Comparison of ENCODE assay signal across 34 cellular contexts in genomic region chr11:11348303-11348702, GRCh38.
"Had no signal": no experiment of that assay in that cellular context is flagged by ENCODE, and none has a peak within 500 bp of the region (broad histone marks: within the 10 kb centered on the region; RNA-seq: fewer than 3 reads in every experiment).

No MANE protein-coding gene starts in this region.

- H3K27me3 ChIP-seq: adrenal gland, body of pancreas, breast epithelium, colonic mucosa, esophagus muscularis mucosa, foreskin keratinocyte, gastrocnemius medialis had no signal

- H3K36me3 Mint-ChIP-seq: activated CD4-positive, alpha-beta memory T cell treated with anti-CD3 and anti-CD28 coated beads for 36 hours; activated CD8-positive, alpha-beta memory T cell treated with anti-CD3 and anti-CD28 coated beads, Interleukin-2, amount 10 ng/mL, durations not matched to agents 7 days and 5 days; activated naive CD4-positive, alpha-beta T cell treated with anti-CD3 and anti-CD28 coated beads, Interleukin-2, amount 50 U/mL, for 24 hours; activated naive CD8-positive, alpha-beta T cell treated with anti-CD3 and anti-CD28 coated beads for 36 hours had no signal

- H3K4me1 Mint-ChIP-seq: activated CD4-positive, alpha-beta T cell treated with anti-CD3 and anti-CD28 coated beads for 36 hours; activated naive CD4-positive, alpha-beta T cell treated with anti-CD3 and anti-CD28 coated beads, Interleukin-2, amount 50 U/mL, for 24 hours; activated naive CD8-positive, alpha-beta T cell treated with anti-CD3 and anti-CD28 coated beads for 36 hours had no signal

- H3K4me1 ChIP-seq: adrenal gland, body of pancreas, breast epithelium, colonic mucosa had no signal

- H3K4me3 ChIP-seq: adrenal gland, body of pancreas, breast epithelium, cardiac muscle cell, colonic mucosa, esophagus muscularis mucosa, gastrocnemius medialis had no signal

- H3K27ac Mint-ChIP-seq: activated CD4-positive, alpha-beta memory T cell treated with anti-CD3 and anti-CD28 coated beads for 36 hours; activated CD4-positive, alpha-beta T cell treated with anti-CD3 and anti-CD28 coated beads for 36 hours; activated CD4-positive, alpha-beta T cell treated with anti-CD3 and anti-CD28 coated beads, Interleukin-2, amount 10 ng/mL, durations not matched to agents 24 days and 14 days; activated CD8-positive, alpha-beta memory T cell treated with anti-CD3 and anti-CD28 coated beads, Interleukin-2, amount 10 ng/mL, durations not matched to agents 7 days and 5 days; activated CD8-positive, alpha-beta T cell treated with anti-CD3 and anti-CD28 coated beads, Interleukin-2, amount 10 ng/mL, durations not matched to agents 7 days and 5 days; activated naive CD4-positive, alpha-beta T cell treated with anti-CD3 and anti-CD28 coated beads for 36 hours; activated naive CD4-positive, alpha-beta T cell treated with anti-CD3 and anti-CD28 coated beads, Interleukin-2, amount 50 U/mL, for 24 hours; activated naive CD8-positive, alpha-beta T cell treated with anti-CD3 and anti-CD28 coated beads for 36 hours; activated naive CD8-positive, alpha-beta T cell treated with anti-CD3 and anti-CD28 coated beads, Interleukin-2, amount 50 U/mL, for 24 hours; activated T-helper 1 cell treated with anti-CD3 and anti-CD28 coated beads, Interleukin-12 subunit alpha, Interleukin-12 subunit beta, Interleukin-2, Interleukin-4 antibody, amounts not matched to agents 30 ng/mL and 10 ng/mL and 1 ng/mL, durations not matched to agents 14 hours and 24 hours and 36 hours; activated T-helper 2 cell treated with anti-CD3 and anti-CD28 coated beads, Interferon-gamma antibody, Interleukin-2, Interleukin-4, amounts not matched to agents 10 μg/mL and 5 μg/mL and 100 μg/mL, durations not matched to agents 14 hours and 24 hours and 36 hours; endodermal cell; T-helper 17 cell; T-helper 2 cell treated with Interferon-gamma antibody and Interleukin-4, amounts not matched to agents 5 μg/mL and 100 μg/mL, for 36 hours had no signal

- H3K9me3 ChIP-seq: adrenal gland, body of pancreas, breast epithelium, colonic mucosa, esophagus muscularis mucosa, gastrocnemius medialis had no signal

- H3K4me3 Mint-ChIP-seq: activated CD4-positive, alpha-beta memory T cell treated with anti-CD3 and anti-CD28 coated beads for 36 hours; activated CD4-positive, alpha-beta T cell treated with anti-CD3 and anti-CD28 coated beads for 36 hours; activated CD4-positive, alpha-beta T cell treated with anti-CD3 and anti-CD28 coated beads, Interleukin-2, amount 10 ng/mL, durations not matched to agents 24 days and 14 days; activated CD8-positive, alpha-beta memory T cell treated with anti-CD3 and anti-CD28 coated beads, Interleukin-2, amount 10 ng/mL, durations not matched to agents 7 days and 5 days; activated CD8-positive, alpha-beta T cell treated with anti-CD3 and anti-CD28 coated beads, Interleukin-2, amount 10 ng/mL, durations not matched to agents 7 days and 5 days; activated naive CD4-positive, alpha-beta T cell treated with anti-CD3 and anti-CD28 coated beads for 36 hours; activated naive CD4-positive, alpha-beta T cell treated with anti-CD3 and anti-CD28 coated beads, Interleukin-2, amount 50 U/mL, for 24 hours; activated naive CD8-positive, alpha-beta T cell treated with anti-CD3 and anti-CD28 coated beads for 36 hours; activated naive CD8-positive, alpha-beta T cell treated with anti-CD3 and anti-CD28 coated beads, Interleukin-2, amount 50 U/mL, for 24 hours; activated T-helper 1 cell treated with anti-CD3 and anti-CD28 coated beads, Interleukin-12 subunit alpha, Interleukin-12 subunit beta, Interleukin-2, Interleukin-4 antibody, amounts not matched to agents 30 ng/mL and 10 ng/mL and 1 ng/mL, durations not matched to agents 14 hours and 24 hours and 36 hours; endodermal cell; T-helper 17 cell; T-helper 2 cell treated with Interferon-gamma antibody and Interleukin-4, amounts not matched to agents 5 μg/mL and 100 μg/mL, for 36 hours had no signal

- H3K9me3 Mint-ChIP-seq: activated CD4-positive, alpha-beta memory T cell treated with anti-CD3 and anti-CD28 coated beads for 36 hours; activated CD4-positive, alpha-beta T cell treated with anti-CD3 and anti-CD28 coated beads, Interleukin-2, amount 10 ng/mL, durations not matched to agents 24 days and 14 days; activated naive CD4-positive, alpha-beta T cell treated with anti-CD3 and anti-CD28 coated beads for 36 hours; activated naive CD4-positive, alpha-beta T cell treated with anti-CD3 and anti-CD28 coated beads, Interleukin-2, amount 50 U/mL, for 24 hours; activated naive CD8-positive, alpha-beta T cell treated with anti-CD3 and anti-CD28 coated beads for 36 hours; activated naive CD8-positive, alpha-beta T cell treated with anti-CD3 and anti-CD28 coated beads, Interleukin-2, amount 50 U/mL, for 24 hours; activated T-helper 1 cell treated with anti-CD3 and anti-CD28 coated beads, Interleukin-12 subunit alpha, Interleukin-12 subunit beta, Interleukin-2, Interleukin-4 antibody, amounts not matched to agents 30 ng/mL and 10 ng/mL and 1 ng/mL, durations not matched to agents 14 hours and 24 hours and 36 hours; activated T-helper 2 cell treated with anti-CD3 and anti-CD28 coated beads, Interferon-gamma antibody, Interleukin-2, Interleukin-4, amounts not matched to agents 10 μg/mL and 5 μg/mL and 100 μg/mL, durations not matched to agents 14 hours and 24 hours and 36 hours; endodermal cell; T-helper 2 cell treated with Interferon-gamma antibody and Interleukin-4, amounts not matched to agents 5 μg/mL and 100 μg/mL, for 36 hours had no signal

- H3K27me3 Mint-ChIP-seq: activated CD4-positive, alpha-beta T cell treated with anti-CD3 and anti-CD28 coated beads, Interleukin-2, amount 10 ng/mL, durations not matched to agents 24 days and 14 days; activated CD8-positive, alpha-beta memory T cell treated with anti-CD3 and anti-CD28 coated beads, Interleukin-2, amount 10 ng/mL, durations not matched to agents 7 days and 5 days; activated naive CD4-positive, alpha-beta T cell treated with anti-CD3 and anti-CD28 coated beads, Interleukin-2, amount 50 U/mL, for 24 hours; activated naive CD8-positive, alpha-beta T cell treated with anti-CD3 and anti-CD28 coated beads for 36 hours had no signal

- H3K27ac ChIP-seq: body of pancreas, breast epithelium, cardiac muscle cell, colonic mucosa, esophagus muscularis mucosa, foreskin keratinocyte, gastrocnemius medialis had no signal

- ATAC-seq: activated CD4-positive, alpha-beta T cell treated with anti-CD3 and anti-CD28 coated beads for 36 hours; activated CD8-positive, alpha-beta memory T cell treated with anti-CD3 and anti-CD28 coated beads, Interleukin-2, amount 10 ng/mL, durations not matched to agents 7 days and 5 days; activated CD8-positive, alpha-beta T cell treated with anti-CD3 and anti-CD28 coated beads, Interleukin-2, amount 10 ng/mL, durations not matched to agents 7 days and 5 days; activated naive CD8-positive, alpha-beta T cell treated with anti-CD3 and anti-CD28 coated beads, Interleukin-2, amount 50 U/mL, for 24 hours; body of pancreas; foreskin keratinocyte; gastrocnemius medialis; T-helper 17 cell had no signal

- H3K36me3 ChIP-seq: adrenal gland, breast epithelium, cardiac muscle cell, colonic mucosa, esophagus muscularis mucosa, gastrocnemius medialis had no signal

- DNase-seq: activated CD4-positive, alpha-beta memory T cell treated with anti-CD3 and anti-CD28 coated beads for 36 hours; activated CD4-positive, alpha-beta T cell treated with anti-CD3 and anti-CD28 coated beads for 36 hours; activated CD4-positive, alpha-beta T cell treated with anti-CD3 and anti-CD28 coated beads, Interleukin-2, amount 10 ng/mL, durations not matched to agents 24 days and 14 days; activated CD4-positive, CD25-positive, alpha-beta regulatory T cell; activated CD4-positive, CD25-positive, alpha-beta regulatory T cell treated with anti-CD3 and anti-CD28 coated beads, Interleukin-2, amount 50 U/mL, for 72 hours; activated CD8-positive, alpha-beta memory T cell treated with anti-CD3 and anti-CD28 coated beads, Interleukin-2, amount 10 ng/mL, durations not matched to agents 7 days and 5 days; activated CD8-positive, alpha-beta memory T cell treated with anti-CD3 and anti-CD28 coated beads, Interleukin-2, amount 50 U/mL, for 4 hours; activated CD8-positive, alpha-beta T cell treated with anti-CD3 and anti-CD28 coated beads, Interleukin-2, amount 10 ng/mL, durations not matched to agents 7 days and 5 days; activated effector memory CD4-positive, alpha-beta T cell treated with anti-CD3 and anti-CD28 coated beads, Interleukin-2, amount 50 U/mL, for 16 hours; activated naive CD4-positive, alpha-beta T cell treated with anti-CD3 and anti-CD28 coated beads for 36 hours; activated naive CD8-positive, alpha-beta T cell treated with anti-CD3 and anti-CD28 coated beads for 36 hours; activated naive CD8-positive, alpha-beta T cell treated with anti-CD3 and anti-CD28 coated beads, Interleukin-2, amount 50 U/mL, for 24 hours; activated T-cell treated with anti-CD3 and anti-CD28 coated beads, Interleukin-2, amount 50 U/mL, for 1 hour; activated T-cell treated with anti-CD3 and anti-CD28 coated beads, Interleukin-2, amount 50 U/mL, for 48 hours; adrenal gland; aorta; body of pancreas; central memory CD4-positive, alpha-beta T cell; cerebellar nuclear complex; colonic mucosa; effector CD8-positive, alpha-beta T cell; endodermal cell; foreskin keratinocyte; gastrocnemius medialis; T-helper 1 cell; T-helper 17 cell; T1000 had no signal
